8 cellular contexts compared by ENCODE assay signal in genomic region chr10:74175510-74176379, GRCh38. TPM values are rescaled to one million over a fixed set of nuclear protein-coding genes. Genes with fewer than 3 reads are reported as not detected.
DNase-seq lines count a peak whose midpoint lies in the region; ATAC-seq and TF ChIP-seq lines count a peak whose summit lies in the region.

No MANE protein-coding gene starts in this region.

- H3K27ac Mint-ChIP-seq in activated CD8-positive, alpha-beta memory T cell treated with anti-CD3 and anti-CD28 coated beads, Interleukin-2, amount 10 ng/mL, durations not matched to agents 7 days and 5 days, result peak overlapping the region; percentile 96
- H3K27ac Mint-ChIP-seq in activated naive CD8-positive, alpha-beta T cell treated with anti-CD3 and anti-CD28 coated beads, Interleukin-2, amount 10 ng/mL, durations not matched to agents 7 days and 5 days, result peak overlapping the region; percentile 94

- H3K27me3 Mint-ChIP-seq in activated CD8-positive, alpha-beta memory T cell treated with anti-CD3 and anti-CD28 coated beads, Interleukin-2, amount 10 ng/mL, durations not matched to agents 7 days and 5 days, result no peaks in the 10 kb centered on the region
- H3K27me3 Mint-ChIP-seq in activated naive CD8-positive, alpha-beta T cell treated with anti-CD3 and anti-CD28 coated beads, Interleukin-2, amount 10 ng/mL, durations not matched to agents 7 days and 5 days, result no peaks in the 10 kb centered on the region

- H3K9me3 ChIP-seq in thoracic aorta, result no peaks in the 10 kb centered on the region

- POLR2A ChIA-PET in activated naive CD8-positive, alpha-beta T cell treated with anti-CD3 and anti-CD28 coated beads, Interleukin-2, amount 10 ng/mL, durations not matched to agents 7 days and 5 days (lab: Charles Lee), result interaction anchor here (0.7 to 1.4 kb wide), 5 partner anchors 14 to 54 kb away, joined by 3 to 7 read pairs (median 4); partner anchors contain the start of genes ADK and AP3M1

- H3K4me3 Mint-ChIP-seq in activated CD8-positive, alpha-beta memory T cell treated with anti-CD3 and anti-CD28 coated beads, Interleukin-2, amount 10 ng/mL, durations not matched to agents 7 days and 5 days, result peak overlapping the region; percentile 91
- H3K4me3 Mint-ChIP-seq in activated naive CD8-positive, alpha-beta T cell treated with anti-CD3 and anti-CD28 coated beads, Interleukin-2, amount 10 ng/mL, durations not matched to agents 7 days and 5 days, result peak overlapping the region; percentile 92

- peak overlapping the region; percentile 83 for H3K4me3 ChIP-seq in thoracic aorta

- CTCF ChIA-PET in activated CD8-positive, alpha-beta memory T cell treated with anti-CD3 and anti-CD28 coated beads, Interleukin-2, amount 10 ng/mL, durations not matched to agents 7 days and 5 days (lab: Charles Lee), result interaction anchor here (0.8 to 3.2 kb wide), 4 partner anchors 12 to 25 kb away, joined by 3 to 12 read pairs (median 4); partner anchors contain the start of genes ADK and AP3M1

- no peaks in the 10 kb centered on the region for H3K9me3 Mint-ChIP-seq in activated CD8-positive, alpha-beta memory T cell treated with anti-CD3 and anti-CD28 coated beads, Interleukin-2, amount 10 ng/mL, durations not matched to agents 7 days and 5 days (ENCODE audit: low read depth)
- no peaks in the 10 kb centered on the region for H3K9me3 Mint-ChIP-seq in activated naive CD8-positive, alpha-beta T cell treated with anti-CD3 and anti-CD28 coated beads, Interleukin-2, amount 10 ng/mL, durations not matched to agents 7 days and 5 days

- ATAC-seq in activated CD8-positive, alpha-beta memory T cell treated with anti-CD3 and anti-CD28 coated beads, Interleukin-2, amount 10 ng/mL, durations not matched to agents 7 days and 5 days, result no peak
- no peak for ATAC-seq in activated naive CD8-positive, alpha-beta T cell treated with anti-CD3 and anti-CD28 coated beads, Interleukin-2, amount 10 ng/mL, durations not matched to agents 7 days and 5 days (ENCODE audit: low read depth)
- no peak for ATAC-seq in thoracic aorta (ENCODE audit: insufficient number of reproducible peaks, low FRiP score, low read depth)
- ATAC-seq in HG03139 (IDR thresholded peaks at IDR 0.05; ENCODE audit: unreplicated experiment), result no peak

- H3K4me1 ChIP-seq in thoracic aorta (ENCODE audit: control insufficient read depth in 1 of 2, low read depth in 2 of 2), result peaks cover 0 to 13% of the 10 kb centered on the region in 2 donors

- DNase-seq in activated CD8-positive, alpha-beta memory T cell treated with anti-CD3 and anti-CD28 coated beads, Interleukin-2, amount 10 ng/mL, durations not matched to agents 7 days and 5 days, result no peak
- DNase-seq in activated CD8-positive, alpha-beta memory T cell treated with anti-CD3 and anti-CD28 coated beads, Interleukin-2, amount 50 U/mL, for 4 hours, result no peak
- no peak for DNase-seq in activated naive CD8-positive, alpha-beta T cell treated with anti-CD3 and anti-CD28 coated beads, Interleukin-2, amount 10 ng/mL, durations not matched to agents 7 days and 5 days
- DNase-seq in thoracic aorta (ENCODE audit: low spot score), result no peak
- no peak for DNase-seq in NCI-H510A (lab: John Stamatoyannopoulos, UW)
- no peak for DNase-seq in NCI-H1092 (lab: John Stamatoyannopoulos, UW)

- peak overlapping the region; percentile 85 for H3K27ac ChIP-seq in layer of hippocampus (ENCODE audit: low read depth, low read length)
- H3K27ac ChIP-seq in thoracic aorta, result peak overlapping the region; percentile 70 to 73

- no peaks in the 10 kb centered on the region for H3K27me3 ChIP-seq in layer of hippocampus (ENCODE audit: control insufficient read depth, insufficient read depth, low read length)
- no peaks in the 10 kb centered on the region for H3K27me3 ChIP-seq in thoracic aorta (replicated peaks; ENCODE audit: insufficient read depth)

- H3K36me3 Mint-ChIP-seq in activated CD8-positive, alpha-beta memory T cell treated with anti-CD3 and anti-CD28 coated beads, Interleukin-2, amount 10 ng/mL, durations not matched to agents 7 days and 5 days, result peaks cover 3% of the 10 kb centered on the region
- no peaks in the 10 kb centered on the region for H3K36me3 Mint-ChIP-seq in activated naive CD8-positive, alpha-beta T cell treated with anti-CD3 and anti-CD28 coated beads, Interleukin-2, amount 10 ng/mL, durations not matched to agents 7 days and 5 days

- no peaks in the 10 kb centered on the region for H3K36me3 ChIP-seq in thoracic aorta

- peaks cover 34% of the 10 kb centered on the region for H3K4me1 Mint-ChIP-seq in activated CD8-positive, alpha-beta memory T cell treated with anti-CD3 and anti-CD28 coated beads, Interleukin-2, amount 10 ng/mL, durations not matched to agents 7 days and 5 days
- peaks cover 29% of the 10 kb centered on the region for H3K4me1 Mint-ChIP-seq in activated naive CD8-positive, alpha-beta T cell treated with anti-CD3 and anti-CD28 coated beads, Interleukin-2, amount 10 ng/mL, durations not matched to agents 7 days and 5 days

- TF ChIP-seq CTCF in thoracic aorta (IDR thresholded peaks at IDR 0.05), result no peak

RNA-seq across cellular contexts. Expression of gene ADK, which starts 24.7 kb away (rescaled TPM):
- 10 to 100 TPM; 38.3 to 46.2 TPM for total RNA-seq in activated CD8-positive, alpha-beta memory T cell treated with anti-CD3 and anti-CD28 coated beads, Interleukin-2, amount 10 ng/mL, durations not matched to agents 7 days and 5 days
- 10 to 100 TPM; 31.6 to 37.9 TPM for total RNA-seq in activated naive CD8-positive, alpha-beta T cell treated with anti-CD3 and anti-CD28 coated beads, Interleukin-2, amount 10 ng/mL, durations not matched to agents 7 days and 5 days
- total RNA-seq in thoracic aorta, result 10 to 100 TPM; 14.4 to 24.3 TPM

RNA-seq across cellular contexts. Expression of gene AP3M1, which starts 25.1 kb away (rescaled TPM):
- 10 to 100 TPM; 46.6 to 50.6 TPM for total RNA-seq in activated CD8-positive, alpha-beta memory T cell treated with anti-CD3 and anti-CD28 coated beads, Interleukin-2, amount 10 ng/mL, durations not matched to agents 7 days and 5 days
- 10 to 100 TPM; 43.5 to 45.4 TPM for total RNA-seq in activated naive CD8-positive, alpha-beta T cell treated with anti-CD3 and anti-CD28 coated beads, Interleukin-2, amount 10 ng/mL, durations not matched to agents 7 days and 5 days
- 10 to 100 TPM; 22.7 to 29.3 TPM for total RNA-seq in thoracic aorta
